Comparison of ENCODE assay signal across 1 cellular context in the genomic region with DNA sequence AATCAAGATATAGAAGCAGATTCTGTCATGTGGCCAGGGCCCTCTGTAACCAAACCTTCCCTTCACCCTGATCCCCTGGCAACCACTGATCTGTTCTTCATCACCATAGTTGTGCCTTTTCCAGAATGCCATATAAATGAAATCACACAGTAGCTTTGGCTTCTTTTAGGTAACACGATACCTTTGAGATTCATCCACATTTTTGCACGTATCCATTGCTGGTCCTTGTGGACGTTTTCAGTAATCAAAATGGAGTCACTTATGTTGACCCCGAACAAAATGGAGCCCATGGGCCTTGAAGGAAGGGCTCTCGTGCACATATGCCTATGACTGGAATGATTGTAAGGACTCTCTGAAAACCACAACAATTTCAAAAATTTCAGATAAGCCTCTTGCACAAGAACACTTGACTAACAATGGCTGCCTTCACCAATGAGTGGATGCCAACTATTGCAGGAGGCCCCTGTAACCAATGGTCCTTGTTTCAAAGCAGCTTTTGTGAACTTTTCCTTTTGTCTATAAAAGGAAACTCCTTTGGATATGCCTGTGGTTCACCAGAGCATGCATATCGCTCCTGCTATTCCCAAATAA.
TF ChIP-seq lines count a peak whose summit lies in the region.

No MANE protein-coding gene starts in this region.

TF ChIP-seq in K562, 482 proteins besides CTCF, POLR2A, EP300 and RAD21 (continued from another document and continues in another):
- no peak for TF ChIP-seq TAF7 (tag; IDR thresholded peaks at IDR 0.05)
- TF ChIP-seq CHD4 (IDR thresholded peaks at IDR 0.05; ENCODE audit: insufficient read depth, insufficient replicate concordance, low read depth, low read length, poor library complexity, severe bottlenecking) = no peak
- TF ChIP-seq, protein P1, sequence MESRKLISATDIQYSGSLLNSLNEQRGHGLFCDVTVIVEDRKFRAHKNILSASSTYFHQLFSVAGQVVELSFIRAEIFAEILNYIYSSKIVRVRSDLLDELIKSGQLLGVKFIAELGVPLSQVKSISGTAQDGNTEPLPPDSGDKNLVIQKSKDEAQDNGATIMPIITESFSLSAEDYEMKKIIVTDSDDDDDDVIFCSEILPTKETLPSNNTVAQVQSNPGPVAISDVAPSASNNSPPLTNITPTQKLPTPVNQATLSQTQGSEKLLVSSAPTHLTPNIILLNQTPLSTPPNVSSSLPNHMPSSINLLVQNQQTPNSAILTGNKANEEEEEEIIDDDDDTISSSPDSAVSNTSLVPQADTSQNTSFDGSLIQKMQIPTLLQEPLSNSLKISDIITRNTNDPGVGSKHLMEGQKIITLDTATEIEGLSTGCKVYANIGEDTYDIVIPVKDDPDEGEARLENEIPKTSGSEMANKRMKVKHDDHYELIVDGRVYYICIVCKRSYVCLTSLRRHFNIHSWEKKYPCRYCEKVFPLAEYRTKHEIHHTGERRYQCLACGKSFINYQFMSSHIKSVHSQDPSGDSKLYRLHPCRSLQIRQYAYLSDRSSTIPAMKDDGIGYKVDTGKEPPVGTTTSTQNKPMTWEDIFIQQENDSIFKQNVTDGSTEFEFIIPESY (CRISPR knock-in tag; IDR thresholded peaks at IDR 0.05) = no peak
- no peak for TF ChIP-seq RBBP5 (IDR thresholded peaks at IDR 0.05; ENCODE audit: borderline replicate concordance, insufficient read depth, low read length, poor library complexity, severe bottlenecking)
- TF ChIP-seq, protein P2, sequence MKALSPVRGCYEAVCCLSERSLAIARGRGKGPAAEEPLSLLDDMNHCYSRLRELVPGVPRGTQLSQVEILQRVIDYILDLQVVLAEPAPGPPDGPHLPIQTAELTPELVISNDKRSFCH (CRISPR knock-in tag; IDR thresholded peaks at IDR 0.05) = no peak
- TF ChIP-seq, protein P2 (tag; IDR thresholded peaks at IDR 0.05) = peak; percentile 73
- no peak for TF ChIP-seq ZSCAN29 (IDR thresholded peaks at IDR 0.05)
- TF ChIP-seq KLF6 (CRISPR knock-in tag; IDR thresholded peaks at IDR 0.05; ENCODE audit: borderline replicate concordance) = no peak
- TF ChIP-seq, protein P3, sequence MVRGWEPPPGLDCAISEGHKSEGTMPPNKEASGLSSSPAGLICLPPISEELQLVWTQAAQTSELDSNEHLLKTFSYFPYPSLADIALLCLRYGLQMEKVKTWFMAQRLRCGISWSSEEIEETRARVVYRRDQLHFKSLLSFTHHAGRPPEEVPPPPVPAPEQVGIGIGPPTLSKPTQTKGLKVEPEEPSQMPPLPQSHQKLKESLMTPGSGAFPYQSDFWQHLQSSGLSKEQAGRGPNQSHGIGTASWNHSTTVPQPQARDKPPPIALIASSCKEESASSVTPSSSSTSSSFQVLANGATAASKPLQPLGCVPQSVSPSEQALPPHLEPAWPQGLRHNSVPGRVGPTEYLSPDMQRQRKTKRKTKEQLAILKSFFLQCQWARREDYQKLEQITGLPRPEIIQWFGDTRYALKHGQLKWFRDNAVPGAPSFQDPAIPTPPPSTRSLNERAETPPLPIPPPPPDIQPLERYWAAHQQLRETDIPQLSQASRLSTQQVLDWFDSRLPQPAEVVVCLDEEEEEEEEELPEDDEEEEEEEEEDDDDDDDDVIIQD (CRISPR knock-in tag; IDR thresholded peaks at IDR 0.05) = no peak
- no peak for TF ChIP-seq GTF2E2 (tag; IDR thresholded peaks at IDR 0.05)
- TF ChIP-seq ZNF175 (CRISPR knock-in tag; IDR thresholded peaks at IDR 0.05; ENCODE audit: low read depth) = no peak
- no peak for TF ChIP-seq ZNF184 (CRISPR knock-in tag; IDR thresholded peaks at IDR 0.05)
- no peak for TF ChIP-seq ZNF699 (CRISPR knock-in tag; IDR thresholded peaks at IDR 0.05; ENCODE audit: insufficient replicate concordance)
- no peak for TF ChIP-seq NFRKB (IDR thresholded peaks at IDR 0.05; ENCODE audit: low read depth)
- TF ChIP-seq EHMT2 (IDR thresholded peaks at IDR 0.05) = no peak
- TF ChIP-seq CXXC5 (CRISPR knock-in tag; IDR thresholded peaks at IDR 0.05) = no peak
- no peak for TF ChIP-seq NR4A1 (CRISPR knock-in tag; IDR thresholded peaks at IDR 0.05)
- TF ChIP-seq NR4A1 (tag; IDR thresholded peaks at IDR 0.05) = peak; percentile 78
- TF ChIP-seq TGIF2 (CRISPR knock-in tag; IDR thresholded peaks at IDR 0.05) = no peak
- TF ChIP-seq TEAD1 (CRISPR knock-in tag; IDR thresholded peaks at IDR 0.05) = peak; percentile 42 to 95; a peak in 2 of 4 replicates
- TF ChIP-seq HSF4 (CRISPR knock-in tag; IDR thresholded peaks at IDR 0.05; ENCODE audit: borderline replicate concordance) = no peak
- TF ChIP-seq ZNF274 (IDR thresholded peaks at IDR 0.05; ENCODE audit: borderline replicate concordance, low read depth, low read length) = no peak
- no peak for TF ChIP-seq ZBTB7A (IDR thresholded peaks at IDR 0.05; ENCODE audit: borderline replicate concordance, control insufficient read depth, low read depth, low read length)
- no peak for TF ChIP-seq SIN3A (IDR thresholded peaks at IDR 0.05; ENCODE audit: borderline replicate concordance in 2 of 2, control insufficient read depth in 1 of 2, low read depth in 2 of 2, low read length in 2 of 2)
- no peak for TF ChIP-seq HDGF (IDR thresholded peaks at IDR 0.05)
- TF ChIP-seq CREB1 (IDR thresholded peaks at IDR 0.05) = no peak
- TF ChIP-seq CREB1 (CRISPR knock-in tag; IDR thresholded peaks at IDR 0.05) = no peak
- no peak for TF ChIP-seq ZNF444 (CRISPR knock-in tag; IDR thresholded peaks at IDR 0.05)
- TF ChIP-seq, protein P4, sequence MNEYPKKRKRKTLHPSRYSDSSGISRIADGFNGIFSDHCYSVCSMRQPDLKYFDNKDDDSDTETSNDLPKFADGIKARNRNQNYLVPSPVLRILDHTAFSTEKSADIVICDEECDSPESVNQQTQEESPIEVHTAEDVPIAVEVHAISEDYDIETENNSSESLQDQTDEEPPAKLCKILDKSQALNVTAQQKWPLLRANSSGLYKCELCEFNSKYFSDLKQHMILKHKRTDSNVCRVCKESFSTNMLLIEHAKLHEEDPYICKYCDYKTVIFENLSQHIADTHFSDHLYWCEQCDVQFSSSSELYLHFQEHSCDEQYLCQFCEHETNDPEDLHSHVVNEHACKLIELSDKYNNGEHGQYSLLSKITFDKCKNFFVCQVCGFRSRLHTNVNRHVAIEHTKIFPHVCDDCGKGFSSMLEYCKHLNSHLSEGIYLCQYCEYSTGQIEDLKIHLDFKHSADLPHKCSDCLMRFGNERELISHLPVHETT (CRISPR knock-in tag; conservative IDR thresholded peaks at IDR 0.05 in 1 of 2, IDR thresholded peaks at IDR 0.05 in 1 of 2) = peak in 1 of 2 experiments; percentile 74; a peak in 2 of 4 replicates
- no peak for TF ChIP-seq NCOA2 (IDR thresholded peaks at IDR 0.05; ENCODE audit: partially characterized antibody in 2 of 2)
- TF ChIP-seq, protein P5, sequence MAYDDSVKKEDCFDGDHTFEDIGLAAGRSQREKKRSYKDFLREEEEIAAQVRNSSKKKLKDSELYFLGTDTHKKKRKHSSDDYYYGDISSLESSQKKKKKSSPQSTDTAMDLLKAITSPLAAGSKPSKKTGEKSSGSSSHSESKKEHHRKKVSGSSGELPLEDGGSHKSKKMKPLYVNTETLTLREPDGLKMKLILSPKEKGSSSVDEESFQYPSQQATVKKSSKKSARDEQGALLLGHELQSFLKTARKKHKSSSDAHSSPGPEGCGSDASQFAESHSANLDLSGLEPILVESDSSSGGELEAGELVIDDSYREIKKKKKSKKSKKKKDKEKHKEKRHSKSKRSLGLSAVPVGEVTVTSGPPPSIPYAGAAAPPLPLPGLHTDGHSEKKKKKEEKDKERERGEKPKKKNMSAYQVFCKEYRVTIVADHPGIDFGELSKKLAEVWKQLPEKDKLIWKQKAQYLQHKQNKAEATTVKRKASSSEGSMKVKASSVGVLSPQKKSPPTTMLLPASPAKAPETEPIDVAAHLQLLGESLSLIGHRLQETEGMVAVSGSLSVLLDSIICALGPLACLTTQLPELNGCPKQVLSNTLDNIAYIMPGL (CRISPR knock-in tag; IDR thresholded peaks at IDR 0.05) = no peak
- TF ChIP-seq POLR2B (IDR thresholded peaks at IDR 0.05; ENCODE audit: low read depth, partially characterized antibody) = no peak
- TF ChIP-seq, protein P6, sequence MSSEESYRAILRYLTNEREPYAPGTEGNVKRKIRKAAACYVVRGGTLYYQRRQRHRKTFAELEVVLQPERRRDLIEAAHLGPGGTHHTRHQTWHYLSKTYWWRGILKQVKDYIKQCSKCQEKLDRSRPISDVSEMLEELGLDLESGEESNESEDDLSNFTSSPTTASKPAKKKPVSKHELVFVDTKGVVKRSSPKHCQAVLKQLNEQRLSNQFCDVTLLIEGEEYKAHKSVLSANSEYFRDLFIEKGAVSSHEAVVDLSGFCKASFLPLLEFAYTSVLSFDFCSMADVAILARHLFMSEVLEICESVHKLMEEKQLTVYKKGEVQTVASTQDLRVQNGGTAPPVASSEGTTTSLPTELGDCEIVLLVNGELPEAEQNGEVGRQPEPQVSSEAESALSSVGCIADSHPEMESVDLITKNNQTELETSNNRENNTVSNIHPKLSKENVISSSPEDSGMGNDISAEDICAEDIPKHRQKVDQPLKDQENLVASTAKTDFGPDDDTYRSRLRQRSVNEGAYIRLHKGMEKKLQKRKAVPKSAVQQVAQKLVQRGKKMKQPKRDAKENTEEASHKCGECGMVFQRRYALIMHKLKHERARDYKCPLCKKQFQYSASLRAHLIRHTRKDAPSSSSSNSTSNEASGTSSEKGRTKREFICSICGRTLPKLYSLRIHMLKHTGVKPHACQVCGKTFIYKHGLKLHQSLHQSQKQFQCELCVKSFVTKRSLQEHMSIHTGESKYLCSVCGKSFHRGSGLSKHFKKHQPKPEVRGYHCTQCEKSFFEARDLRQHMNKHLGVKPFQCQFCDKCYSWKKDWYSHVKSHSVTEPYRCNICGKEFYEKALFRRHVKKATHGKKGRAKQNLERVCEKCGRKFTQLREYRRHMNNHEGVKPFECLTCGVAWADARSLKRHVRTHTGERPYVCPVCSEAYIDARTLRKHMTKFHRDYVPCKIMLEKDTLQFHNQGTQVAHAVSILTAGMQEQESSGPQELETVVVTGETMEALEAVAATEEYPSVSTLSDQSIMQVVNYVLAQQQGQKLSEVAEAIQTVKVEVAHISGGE (CRISPR knock-in tag; IDR thresholded peaks at IDR 0.05) = 0 out of 6 replicates have a peak, but pooled peaks of 1 of the 3 experiments have one; percentile 31
- TF ChIP-seq PTRF (tag; IDR thresholded peaks at IDR 0.05) = 0 out of 2 replicates have a peak, but pooled peaks have one; percentile 18
- TF ChIP-seq NEUROD1 (IDR thresholded peaks at IDR 0.05; ENCODE audit: borderline replicate concordance, low read depth, low read length, partially characterized antibody) = no peak
- TF ChIP-seq XRCC4 (IDR thresholded peaks at IDR 0.05; ENCODE audit: extremely low read depth, insufficient read depth, insufficient read length) = no peak
- TF ChIP-seq ZNF644 (tag; IDR thresholded peaks at IDR 0.05; ENCODE audit: low read depth) = peak; percentile 76; the same call in 1 of the 2 replicates
- peak in 2 of 3 experiments; percentile 20 to 73 for TF ChIP-seq YY1 (IDR thresholded peaks at IDR 0.05; ENCODE audit: borderline replicate concordance in 1 of 3, control insufficient read depth in 1 of 3, extremely low read depth in 1 of 3, insufficient read depth in 3 of 3, insufficient read length in 1 of 3, insufficient replicate concordance in 2 of 3, low read depth in 1 of 3, low read length in 2 of 3)
- TF ChIP-seq, protein P7, sequence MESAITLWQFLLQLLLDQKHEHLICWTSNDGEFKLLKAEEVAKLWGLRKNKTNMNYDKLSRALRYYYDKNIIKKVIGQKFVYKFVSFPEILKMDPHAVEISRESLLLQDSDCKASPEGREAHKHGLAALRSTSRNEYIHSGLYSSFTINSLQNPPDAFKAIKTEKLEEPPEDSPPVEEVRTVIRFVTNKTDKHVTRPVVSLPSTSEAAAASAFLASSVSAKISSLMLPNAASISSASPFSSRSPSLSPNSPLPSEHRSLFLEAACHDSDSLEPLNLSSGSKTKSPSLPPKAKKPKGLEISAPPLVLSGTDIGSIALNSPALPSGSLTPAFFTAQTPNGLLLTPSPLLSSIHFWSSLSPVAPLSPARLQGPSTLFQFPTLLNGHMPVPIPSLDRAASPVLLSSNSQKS (CRISPR knock-in tag; IDR thresholded peaks at IDR 0.05) = no peak
- TF ChIP-seq HDAC2 (IDR thresholded peaks at IDR 0.05) = no peak
- TF ChIP-seq, protein P8, sequence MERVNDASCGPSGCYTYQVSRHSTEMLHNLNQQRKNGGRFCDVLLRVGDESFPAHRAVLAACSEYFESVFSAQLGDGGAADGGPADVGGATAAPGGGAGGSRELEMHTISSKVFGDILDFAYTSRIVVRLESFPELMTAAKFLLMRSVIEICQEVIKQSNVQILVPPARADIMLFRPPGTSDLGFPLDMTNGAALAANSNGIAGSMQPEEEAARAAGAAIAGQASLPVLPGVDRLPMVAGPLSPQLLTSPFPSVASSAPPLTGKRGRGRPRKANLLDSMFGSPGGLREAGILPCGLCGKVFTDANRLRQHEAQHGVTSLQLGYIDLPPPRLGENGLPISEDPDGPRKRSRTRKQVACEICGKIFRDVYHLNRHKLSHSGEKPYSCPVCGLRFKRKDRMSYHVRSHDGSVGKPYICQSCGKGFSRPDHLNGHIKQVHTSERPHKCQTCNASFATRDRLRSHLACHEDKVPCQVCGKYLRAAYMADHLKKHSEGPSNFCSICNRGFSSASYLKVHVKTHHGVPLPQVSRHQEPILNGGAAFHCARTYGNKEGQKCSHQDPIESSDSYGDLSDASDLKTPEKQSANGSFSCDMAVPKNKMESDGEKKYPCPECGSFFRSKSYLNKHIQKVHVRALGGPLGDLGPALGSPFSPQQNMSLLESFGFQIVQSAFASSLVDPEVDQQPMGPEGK (CRISPR knock-in tag; IDR thresholded peaks at IDR 0.05; ENCODE audit: borderline replicate concordance) = no peak
- TF ChIP-seq, protein P9, sequence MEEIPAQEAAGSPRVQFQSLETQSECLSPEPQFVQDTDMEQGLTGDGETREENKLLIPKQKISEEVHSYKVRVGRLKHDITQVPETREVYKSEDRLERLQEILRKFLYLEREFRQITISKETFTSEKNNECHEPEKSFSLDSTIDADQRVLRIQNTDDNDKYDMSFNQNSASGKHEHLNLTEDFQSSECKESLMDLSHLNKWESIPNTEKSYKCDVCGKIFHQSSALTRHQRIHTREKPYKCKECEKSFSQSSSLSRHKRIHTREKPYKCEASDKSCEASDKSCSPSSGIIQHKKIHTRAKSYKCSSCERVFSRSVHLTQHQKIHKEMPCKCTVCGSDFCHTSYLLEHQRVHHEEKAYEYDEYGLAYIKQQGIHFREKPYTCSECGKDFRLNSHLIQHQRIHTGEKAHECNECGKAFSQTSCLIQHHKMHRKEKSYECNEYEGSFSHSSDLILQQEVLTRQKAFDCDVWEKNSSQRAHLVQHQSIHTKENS (CRISPR knock-in tag; IDR thresholded peaks at IDR 0.05) = no peak
- TF ChIP-seq TEAD2 (tag; IDR thresholded peaks at IDR 0.05) = peak; percentile 81
- TF ChIP-seq NR2F6 (CRISPR knock-in tag; IDR thresholded peaks at IDR 0.05) = no peak
- TF ChIP-seq, protein P10, sequence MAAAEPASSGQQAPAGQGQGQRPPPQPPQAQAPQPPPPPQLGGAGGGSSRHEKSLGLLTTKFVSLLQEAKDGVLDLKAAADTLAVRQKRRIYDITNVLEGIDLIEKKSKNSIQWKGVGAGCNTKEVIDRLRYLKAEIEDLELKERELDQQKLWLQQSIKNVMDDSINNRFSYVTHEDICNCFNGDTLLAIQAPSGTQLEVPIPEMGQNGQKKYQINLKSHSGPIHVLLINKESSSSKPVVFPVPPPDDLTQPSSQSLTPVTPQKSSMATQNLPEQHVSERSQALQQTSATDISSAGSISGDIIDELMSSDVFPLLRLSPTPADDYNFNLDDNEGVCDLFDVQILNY (CRISPR knock-in tag; IDR thresholded peaks at IDR 0.05) = no peak
- no peak for TF ChIP-seq NFYB (IDR thresholded peaks at IDR 0.05; ENCODE audit: extremely low read depth, insufficient read length)
- TF ChIP-seq BRD4 (IDR thresholded peaks at IDR 0.05) = no peak
